13 cellular contexts compared by ENCODE assay signal in genomic region chr16:72797606-72798005, GRCh38.
"Had no signal": no experiment of that assay in that cellular context is flagged by ENCODE, and none has a peak within 500 bp of the region (broad histone marks: within the 10 kb centered on the region; RNA-seq: fewer than 3 reads in every experiment).

No MANE protein-coding gene starts in this region.

- DNase-seq: activated CD4-positive, alpha-beta T cell treated with anti-CD3 and anti-CD28 coated beads, Interleukin-2, amount 50 U/mL, for 1 hour; activated CD4-positive, CD25-positive, alpha-beta regulatory T cell; activated effector memory CD4-positive, alpha-beta T cell treated with anti-CD3 and anti-CD28 coated beads, Interleukin-2, amount 50 U/mL, for 16 hours; brain microvascular endothelial cell; dorsolateral prefrontal cortex; immature natural killer cell; mammary epithelial cell; natural killer cell; posterior cingulate gyrus; right cardiac atrium had no signal

- ATAC-seq: esophagus mucosa; natural killer cell; stimulated activated effector memory CD8-positive, alpha-beta T cell treated with anti-CD3 and anti-CD28 coated beads, Interleukin-12 subunit alpha, Interleukin-12 subunit beta, amount 100 ng/mL, for 72 hours had no signal

- H3K27me3 ChIP-seq: brain microvascular endothelial cell, dorsolateral prefrontal cortex had no signal

- H3K4me3 ChIP-seq: dorsolateral prefrontal cortex, smooth muscle cell had no signal

- H3K27ac ChIP-seq: brain microvascular endothelial cell, dorsolateral prefrontal cortex had no signal
